ENCODE assay signal across 1 cellular context in the genomic region with DNA sequence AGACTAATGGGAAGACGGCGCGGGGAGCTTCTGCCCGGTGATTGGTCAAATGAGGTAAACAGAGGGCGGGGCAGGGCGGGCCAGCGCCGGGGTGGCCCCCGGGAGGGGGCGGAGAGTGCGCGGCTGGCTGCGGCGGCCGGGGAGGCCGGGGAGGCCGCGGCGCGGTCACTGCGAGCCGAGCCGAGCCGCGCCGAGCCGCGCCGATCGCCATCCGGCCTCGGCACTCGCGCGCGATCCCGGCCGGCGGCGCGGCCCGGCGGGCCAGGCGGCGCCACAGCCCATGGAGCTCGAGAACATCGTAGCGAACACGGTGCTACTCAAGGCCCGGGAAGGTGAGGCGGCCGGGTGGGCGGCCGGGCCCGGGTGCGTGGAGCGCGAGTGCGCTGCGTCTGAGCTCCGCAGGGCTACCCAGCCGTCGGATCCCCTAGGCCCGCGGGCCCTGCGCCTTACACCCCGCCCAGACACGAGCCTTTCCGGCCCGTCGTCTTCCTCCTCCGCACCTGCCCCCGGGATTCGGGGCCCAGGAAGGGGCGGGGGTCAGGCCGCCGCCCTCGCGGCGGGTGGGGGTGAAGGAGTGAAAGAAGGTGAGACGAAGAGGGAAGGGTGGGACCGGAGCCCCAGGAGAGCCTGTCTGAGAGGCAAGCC.
TF ChIP-seq lines count a peak whose summit lies in the region.

A gene (plus strand): TSS at position 111 of the 645 bp plus-strand sequence. CDS start 170 bp downstream, at position 281.

TF ChIP-seq in HepG2, 621 proteins besides CTCF, POLR2A, EP300 and RAD21 (continued from another document and continues in another):
- TF ChIP-seq, protein P1, sequence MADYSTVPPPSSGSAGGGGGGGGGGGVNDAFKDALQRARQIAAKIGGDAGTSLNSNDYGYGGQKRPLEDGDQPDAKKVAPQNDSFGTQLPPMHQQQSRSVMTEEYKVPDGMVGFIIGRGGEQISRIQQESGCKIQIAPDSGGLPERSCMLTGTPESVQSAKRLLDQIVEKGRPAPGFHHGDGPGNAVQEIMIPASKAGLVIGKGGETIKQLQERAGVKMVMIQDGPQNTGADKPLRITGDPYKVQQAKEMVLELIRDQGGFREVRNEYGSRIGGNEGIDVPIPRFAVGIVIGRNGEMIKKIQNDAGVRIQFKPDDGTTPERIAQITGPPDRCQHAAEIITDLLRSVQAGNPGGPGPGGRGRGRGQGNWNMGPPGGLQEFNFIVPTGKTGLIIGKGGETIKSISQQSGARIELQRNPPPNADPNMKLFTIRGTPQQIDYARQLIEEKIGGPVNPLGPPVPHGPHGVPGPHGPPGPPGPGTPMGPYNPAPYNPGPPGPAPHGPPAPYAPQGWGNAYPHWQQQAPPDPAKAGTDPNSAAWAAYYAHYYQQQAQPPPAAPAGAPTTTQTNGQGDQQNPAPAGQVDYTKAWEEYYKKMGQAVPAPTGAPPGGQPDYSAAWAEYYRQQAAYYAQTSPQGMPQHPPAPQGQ (CRISPR knock-in tag; IDR thresholded peaks at IDR 0.05; ENCODE audit: borderline replicate concordance) = no peak
- TF ChIP-seq, protein P2, sequence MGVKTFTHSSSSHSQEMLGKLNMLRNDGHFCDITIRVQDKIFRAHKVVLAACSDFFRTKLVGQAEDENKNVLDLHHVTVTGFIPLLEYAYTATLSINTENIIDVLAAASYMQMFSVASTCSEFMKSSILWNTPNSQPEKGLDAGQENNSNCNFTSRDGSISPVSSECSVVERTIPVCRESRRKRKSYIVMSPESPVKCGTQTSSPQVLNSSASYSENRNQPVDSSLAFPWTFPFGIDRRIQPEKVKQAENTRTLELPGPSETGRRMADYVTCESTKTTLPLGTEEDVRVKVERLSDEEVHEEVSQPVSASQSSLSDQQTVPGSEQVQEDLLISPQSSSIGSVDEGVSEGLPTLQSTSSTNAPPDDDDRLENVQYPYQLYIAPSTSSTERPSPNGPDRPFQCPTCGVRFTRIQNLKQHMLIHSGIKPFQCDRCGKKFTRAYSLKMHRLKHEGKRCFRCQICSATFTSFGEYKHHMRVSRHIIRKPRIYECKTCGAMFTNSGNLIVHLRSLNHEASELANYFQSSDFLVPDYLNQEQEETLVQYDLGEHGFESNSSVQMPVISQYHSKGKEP (CRISPR knock-in tag; IDR thresholded peaks at IDR 0.05) = no peak
- TF ChIP-seq, protein P3, sequence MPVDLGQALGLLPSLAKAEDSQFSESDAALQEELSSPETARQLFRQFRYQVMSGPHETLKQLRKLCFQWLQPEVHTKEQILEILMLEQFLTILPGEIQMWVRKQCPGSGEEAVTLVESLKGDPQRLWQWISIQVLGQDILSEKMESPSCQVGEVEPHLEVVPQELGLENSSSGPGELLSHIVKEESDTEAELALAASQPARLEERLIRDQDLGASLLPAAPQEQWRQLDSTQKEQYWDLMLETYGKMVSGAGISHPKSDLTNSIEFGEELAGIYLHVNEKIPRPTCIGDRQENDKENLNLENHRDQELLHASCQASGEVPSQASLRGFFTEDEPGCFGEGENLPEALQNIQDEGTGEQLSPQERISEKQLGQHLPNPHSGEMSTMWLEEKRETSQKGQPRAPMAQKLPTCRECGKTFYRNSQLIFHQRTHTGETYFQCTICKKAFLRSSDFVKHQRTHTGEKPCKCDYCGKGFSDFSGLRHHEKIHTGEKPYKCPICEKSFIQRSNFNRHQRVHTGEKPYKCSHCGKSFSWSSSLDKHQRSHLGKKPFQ (CRISPR knock-in tag; IDR thresholded peaks at IDR 0.05; ENCODE audit: insufficient replicate concordance) = no peak
- TF ChIP-seq SPEN (CRISPR knock-in tag; IDR thresholded peaks at IDR 0.05; ENCODE audit: low read depth) (0 out of 2 replicates have a peak, but pooled peaks have one; percentile 19), BRD4 (CRISPR knock-in tag; IDR thresholded peaks at IDR 0.05) (no peak), SRSF1 (optimal IDR thresholded peaks at IDR 0.05; ENCODE audit: low read depth, low read length) (peak; percentile 0), CBX5 (CRISPR knock-in tag; IDR thresholded peaks at IDR 0.05; ENCODE audit: borderline replicate concordance) (0 out of 2 replicates have a peak, but pooled peaks have one; percentile 3), ZNF563 (CRISPR knock-in tag; IDR thresholded peaks at IDR 0.05) (peak; percentile 74; the same call in 1 of the 2 replicates), ONECUT2 (CRISPR knock-in tag; IDR thresholded peaks at IDR 0.05) (no peak), ARNT (IDR thresholded peaks at IDR 0.05) (no peak), CCDC6 (CRISPR knock-in tag; IDR thresholded peaks at IDR 0.05) (no peak), NFKBIZ (CRISPR knock-in tag; IDR thresholded peaks at IDR 0.05) (no peak), CBX1 (IDR thresholded peaks at IDR 0.05; ENCODE audit: low read depth) (no peak), SOX5 (CRISPR knock-in tag; IDR thresholded peaks at IDR 0.05; ENCODE audit: borderline replicate concordance) (no peak), MIER2 (CRISPR knock-in tag; IDR thresholded peaks at IDR 0.05) (no peak), THAP11 (CRISPR knock-in tag; IDR thresholded peaks at IDR 0.05) (no peak), GATAD2A (CRISPR knock-in tag; IDR thresholded peaks at IDR 0.05) (no peak), ZNF614 (CRISPR knock-in tag; IDR thresholded peaks at IDR 0.05; ENCODE audit: borderline replicate concordance) (no peak), GABPB1 (CRISPR knock-in tag; IDR thresholded peaks at IDR 0.05) (peak; percentile 45; the same call in 1 of the 2 replicates), SIN3A (IDR thresholded peaks at IDR 0.05; ENCODE audit: borderline replicate concordance, low read depth, low read length) (0 out of 2 replicates have a peak, but pooled peaks have one; percentile 51), MXI1 (IDR thresholded peaks at IDR 0.05; ENCODE audit: borderline replicate concordance, low read depth, low read length) (peak; percentile 27; the same call in 1 of the 3 replicates), ZNF660 (CRISPR knock-in tag; IDR thresholded peaks at IDR 0.05; ENCODE audit: borderline replicate concordance, low read depth) (no peak), ZFP62 (CRISPR knock-in tag; IDR thresholded peaks at IDR 0.05) (no peak), SYNCRIP (IDR thresholded peaks at IDR 0.05; ENCODE audit: insufficient read depth, low read depth, low read length) (no peak)
- TF ChIP-seq, protein P4, sequence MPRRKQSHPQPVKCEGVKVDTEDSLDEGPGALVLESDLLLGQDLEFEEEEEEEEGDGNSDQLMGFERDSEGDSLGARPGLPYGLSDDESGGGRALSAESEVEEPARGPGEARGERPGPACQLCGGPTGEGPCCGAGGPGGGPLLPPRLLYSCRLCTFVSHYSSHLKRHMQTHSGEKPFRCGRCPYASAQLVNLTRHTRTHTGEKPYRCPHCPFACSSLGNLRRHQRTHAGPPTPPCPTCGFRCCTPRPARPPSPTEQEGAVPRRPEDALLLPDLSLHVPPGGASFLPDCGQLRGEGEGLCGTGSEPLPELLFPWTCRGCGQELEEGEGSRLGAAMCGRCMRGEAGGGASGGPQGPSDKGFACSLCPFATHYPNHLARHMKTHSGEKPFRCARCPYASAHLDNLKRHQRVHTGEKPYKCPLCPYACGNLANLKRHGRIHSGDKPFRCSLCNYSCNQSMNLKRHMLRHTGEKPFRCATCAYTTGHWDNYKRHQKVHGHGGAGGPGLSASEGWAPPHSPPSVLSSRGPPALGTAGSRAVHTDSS (CRISPR knock-in tag; conservative IDR thresholded peaks at IDR 0.05) = no peak
- TF ChIP-seq, protein P5, sequence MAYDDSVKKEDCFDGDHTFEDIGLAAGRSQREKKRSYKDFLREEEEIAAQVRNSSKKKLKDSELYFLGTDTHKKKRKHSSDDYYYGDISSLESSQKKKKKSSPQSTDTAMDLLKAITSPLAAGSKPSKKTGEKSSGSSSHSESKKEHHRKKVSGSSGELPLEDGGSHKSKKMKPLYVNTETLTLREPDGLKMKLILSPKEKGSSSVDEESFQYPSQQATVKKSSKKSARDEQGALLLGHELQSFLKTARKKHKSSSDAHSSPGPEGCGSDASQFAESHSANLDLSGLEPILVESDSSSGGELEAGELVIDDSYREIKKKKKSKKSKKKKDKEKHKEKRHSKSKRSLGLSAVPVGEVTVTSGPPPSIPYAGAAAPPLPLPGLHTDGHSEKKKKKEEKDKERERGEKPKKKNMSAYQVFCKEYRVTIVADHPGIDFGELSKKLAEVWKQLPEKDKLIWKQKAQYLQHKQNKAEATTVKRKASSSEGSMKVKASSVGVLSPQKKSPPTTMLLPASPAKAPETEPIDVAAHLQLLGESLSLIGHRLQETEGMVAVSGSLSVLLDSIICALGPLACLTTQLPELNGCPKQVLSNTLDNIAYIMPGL (CRISPR knock-in tag; IDR thresholded peaks at IDR 0.05; ENCODE audit: borderline replicate concordance in 1 of 2, low read depth in 1 of 2) = 0 out of 4 replicates have a peak, but pooled peaks of 1 of the 2 experiments have one; percentile 6
- TF ChIP-seq, protein P6, sequence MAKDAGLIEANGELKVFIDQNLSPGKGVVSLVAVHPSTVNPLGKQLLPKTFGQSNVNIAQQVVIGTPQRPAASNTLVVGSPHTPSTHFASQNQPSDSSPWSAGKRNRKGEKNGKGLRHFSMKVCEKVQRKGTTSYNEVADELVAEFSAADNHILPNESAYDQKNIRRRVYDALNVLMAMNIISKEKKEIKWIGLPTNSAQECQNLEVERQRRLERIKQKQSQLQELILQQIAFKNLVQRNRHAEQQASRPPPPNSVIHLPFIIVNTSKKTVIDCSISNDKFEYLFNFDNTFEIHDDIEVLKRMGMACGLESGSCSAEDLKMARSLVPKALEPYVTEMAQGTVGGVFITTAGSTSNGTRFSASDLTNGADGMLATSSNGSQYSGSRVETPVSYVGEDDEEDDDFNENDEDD (CRISPR knock-in tag; IDR thresholded peaks at IDR 0.05; ENCODE audit: borderline replicate concordance) = peak; percentile 38; the same call in 1 of the 2 replicates
- TF ChIP-seq, protein P7, sequence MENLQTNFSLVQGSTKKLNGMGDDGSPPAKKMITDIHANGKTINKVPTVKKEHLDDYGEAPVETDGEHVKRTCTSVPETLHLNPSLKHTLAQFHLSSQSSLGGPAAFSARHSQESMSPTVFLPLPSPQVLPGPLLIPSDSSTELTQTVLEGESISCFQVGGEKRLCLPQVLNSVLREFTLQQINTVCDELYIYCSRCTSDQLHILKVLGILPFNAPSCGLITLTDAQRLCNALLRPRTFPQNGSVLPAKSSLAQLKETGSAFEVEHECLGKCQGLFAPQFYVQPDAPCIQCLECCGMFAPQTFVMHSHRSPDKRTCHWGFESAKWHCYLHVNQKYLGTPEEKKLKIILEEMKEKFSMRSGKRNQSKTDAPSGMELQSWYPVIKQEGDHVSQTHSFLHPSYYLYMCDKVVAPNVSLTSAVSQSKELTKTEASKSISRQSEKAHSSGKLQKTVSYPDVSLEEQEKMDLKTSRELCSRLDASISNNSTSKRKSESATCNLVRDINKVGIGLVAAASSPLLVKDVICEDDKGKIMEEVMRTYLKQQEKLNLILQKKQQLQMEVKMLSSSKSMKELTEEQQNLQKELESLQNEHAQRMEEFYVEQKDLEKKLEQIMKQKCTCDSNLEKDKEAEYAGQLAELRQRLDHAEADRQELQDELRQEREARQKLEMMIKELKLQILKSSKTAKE (CRISPR knock-in tag; IDR thresholded peaks at IDR 0.05; ENCODE audit: borderline replicate concordance) = no peak
- TF ChIP-seq, protein P8, sequence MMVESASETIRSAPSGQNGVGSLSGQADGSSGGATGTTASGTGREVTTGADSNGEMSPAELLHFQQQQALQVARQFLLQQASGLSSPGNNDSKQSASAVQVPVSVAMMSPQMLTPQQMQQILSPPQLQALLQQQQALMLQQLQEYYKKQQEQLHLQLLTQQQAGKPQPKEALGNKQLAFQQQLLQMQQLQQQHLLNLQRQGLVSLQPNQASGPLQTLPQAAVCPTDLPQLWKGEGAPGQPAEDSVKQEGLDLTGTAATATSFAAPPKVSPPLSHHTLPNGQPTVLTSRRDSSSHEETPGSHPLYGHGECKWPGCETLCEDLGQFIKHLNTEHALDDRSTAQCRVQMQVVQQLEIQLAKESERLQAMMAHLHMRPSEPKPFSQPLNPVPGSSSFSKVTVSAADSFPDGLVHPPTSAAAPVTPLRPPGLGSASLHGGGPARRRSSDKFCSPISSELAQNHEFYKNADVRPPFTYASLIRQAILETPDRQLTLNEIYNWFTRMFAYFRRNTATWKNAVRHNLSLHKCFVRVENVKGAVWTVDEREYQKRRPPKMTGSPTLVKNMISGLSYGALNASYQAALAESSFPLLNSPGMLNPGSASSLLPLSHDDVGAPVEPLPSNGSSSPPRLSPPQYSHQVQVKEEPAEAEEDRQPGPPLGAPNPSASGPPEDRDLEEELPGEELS (CRISPR knock-in tag; IDR thresholded peaks at IDR 0.05) = no peak
